Comparison of ENCODE assay signal across 1 cellular context in genomic region chr4:4541661-4542570, GRCh38.
TF ChIP-seq lines count a peak whose summit lies in the region.

Gene STX18, minus strand, starts transcription at chr4:4542048. Its CDS starts 84 bp downstream, at chr4:4541964.

TF ChIP-seq in HepG2, 621 proteins besides CTCF, POLR2A, EP300 and RAD21 (continued from another document and continues in another):
- peak; percentile 96 for TF ChIP-seq CSRNP1 (CRISPR knock-in tag; IDR thresholded peaks at IDR 0.05)
- TF ChIP-seq CSRNP2 (CRISPR knock-in tag; conservative IDR thresholded peaks at IDR 0.05; ENCODE audit: low read depth): no peak
- TF ChIP-seq HOMEZ (CRISPR knock-in tag; IDR thresholded peaks at IDR 0.05; ENCODE audit: low read depth): peak; percentile 38; the same call in 1 of the 2 replicates
- TF ChIP-seq MED13 (CRISPR knock-in tag; IDR thresholded peaks at IDR 0.05): peak; percentile 60; the same call in 1 of the 2 replicates
- peak; percentile 82 for TF ChIP-seq KLF12 (CRISPR knock-in tag; IDR thresholded peaks at IDR 0.05; ENCODE audit: borderline replicate concordance)
- TF ChIP-seq HDAC2 (CRISPR knock-in tag; IDR thresholded peaks at IDR 0.05): peak; percentile 98
- TF ChIP-seq ZNF17 (CRISPR knock-in tag; IDR thresholded peaks at IDR 0.05): no peak
- peak; percentile 93 for TF ChIP-seq MXD3 (CRISPR knock-in tag; IDR thresholded peaks at IDR 0.05)
- peak; percentile 91; the same call in 1 of the 2 replicates for TF ChIP-seq ZNF224 (CRISPR knock-in tag; IDR thresholded peaks at IDR 0.05)
- no peak for TF ChIP-seq TEAD2 (CRISPR knock-in tag; IDR thresholded peaks at IDR 0.05)
- peak; percentile 70 to 87 for TF ChIP-seq NR2F1 (CRISPR knock-in tag; IDR thresholded peaks at IDR 0.05)
- TF ChIP-seq IRF9 (CRISPR knock-in tag; IDR thresholded peaks at IDR 0.05; ENCODE audit: borderline replicate concordance): peak; percentile 98
- TF ChIP-seq ZNF792 (CRISPR knock-in tag; IDR thresholded peaks at IDR 0.05): peak; percentile 96
- TF ChIP-seq ELF3 (CRISPR knock-in tag; IDR thresholded peaks at IDR 0.05): peak; percentile 98
- TF ChIP-seq SIX1 (CRISPR knock-in tag; IDR thresholded peaks at IDR 0.05; ENCODE audit: borderline replicate concordance): peak; percentile 25; the same call in 1 of the 2 replicates
- TF ChIP-seq SRF (IDR thresholded peaks at IDR 0.05; ENCODE audit: low read depth, low read length): peak; percentile 82
- TF ChIP-seq ZNF143 (CRISPR knock-in tag; IDR thresholded peaks at IDR 0.05): peak; percentile 60; the same call in 1 of the 2 replicates
- peak; percentile 43; the same call in 1 of the 2 replicates for TF ChIP-seq KDM6A (CRISPR knock-in tag; IDR thresholded peaks at IDR 0.05; ENCODE audit: low read depth)
- peak; percentile 92 for TF ChIP-seq KLF11 (CRISPR knock-in tag; IDR thresholded peaks at IDR 0.05)
- TF ChIP-seq ZNF710 (CRISPR knock-in tag; IDR thresholded peaks at IDR 0.05; ENCODE audit: borderline replicate concordance): peak; percentile 93; the same call in 1 of the 2 replicates
- TF ChIP-seq ZNF136 (CRISPR knock-in tag; IDR thresholded peaks at IDR 0.05; ENCODE audit: low read depth): peak; percentile 88; the same call in 1 of the 2 replicates
- peak; percentile 91 for TF ChIP-seq CREB1 (IDR thresholded peaks at IDR 0.05)
- peak; percentile 97 for TF ChIP-seq CREB1 (CRISPR knock-in tag; IDR thresholded peaks at IDR 0.05)
- peak; percentile 98 for TF ChIP-seq TOE1 (CRISPR knock-in tag; IDR thresholded peaks at IDR 0.05)
- no peak for TF ChIP-seq TBX3 (IDR thresholded peaks at IDR 0.05; ENCODE audit: borderline replicate concordance)
- peak; percentile 94; the same call in 1 of the 2 replicates for TF ChIP-seq RELA (CRISPR knock-in tag; IDR thresholded peaks at IDR 0.05)
- TF ChIP-seq FIP1L1 (IDR thresholded peaks at IDR 0.05; ENCODE audit: borderline replicate concordance, insufficient read depth, low read depth, low read length): peak; percentile 93; the same call in 1 of the 2 replicates
- peak; percentile 93 for TF ChIP-seq MXD4 (CRISPR knock-in tag; IDR thresholded peaks at IDR 0.05)
- peak; percentile 88 for TF ChIP-seq YY1 (IDR thresholded peaks at IDR 0.05; ENCODE audit: insufficient read depth, insufficient replicate concordance, low read depth, low read length)
- peak; percentile 63; the same call in 1 of the 2 replicates for TF ChIP-seq MYNN (CRISPR knock-in tag; IDR thresholded peaks at IDR 0.05; ENCODE audit: low read depth)
- TF ChIP-seq ATRX (CRISPR knock-in tag; IDR thresholded peaks at IDR 0.05; ENCODE audit: borderline replicate concordance): no peak
- no peak for TF ChIP-seq ATF6 (CRISPR knock-in tag; conservative IDR thresholded peaks at IDR 0.05)
- 0 out of 2 replicates have a peak, but pooled peaks have one; percentile 9 for TF ChIP-seq ZNF597 (CRISPR knock-in tag; IDR thresholded peaks at IDR 0.05)
- TF ChIP-seq ZNF772 (CRISPR knock-in tag; IDR thresholded peaks at IDR 0.05): peak; percentile 95; the same call in 1 of the 2 replicates
- peak; percentile 90; the same call in 1 of the 2 replicates for TF ChIP-seq MTERF4 (CRISPR knock-in tag; IDR thresholded peaks at IDR 0.05)
- TF ChIP-seq MAFF (IDR thresholded peaks at IDR 0.05; ENCODE audit: low read depth, low read length): no peak
- TF ChIP-seq SNAPC2 (CRISPR knock-in tag; IDR thresholded peaks at IDR 0.05): peak; percentile 84
- TF ChIP-seq ZNF34 (CRISPR knock-in tag; IDR thresholded peaks at IDR 0.05; ENCODE audit: borderline replicate concordance): peak; percentile 78; the same call in 1 of the 2 replicates
- TF ChIP-seq ZNF343 (CRISPR knock-in tag; IDR thresholded peaks at IDR 0.05): peak; percentile 89
- TF ChIP-seq ZBTB43 (CRISPR knock-in tag; conservative IDR thresholded peaks at IDR 0.05): peak; percentile 79
- no peak for TF ChIP-seq TCF7 (IDR thresholded peaks at IDR 0.05; ENCODE audit: low read depth)
- peak; percentile 93 for TF ChIP-seq FOXO1 (CRISPR knock-in tag; IDR thresholded peaks at IDR 0.05)
- peak; percentile 67; the same call in 1 of the 2 replicates for TF ChIP-seq ZNF562 (CRISPR knock-in tag; IDR thresholded peaks at IDR 0.05; ENCODE audit: borderline replicate concordance)
- TF ChIP-seq ZNF382 (CRISPR knock-in tag; IDR thresholded peaks at IDR 0.05; ENCODE audit: borderline replicate concordance): no peak
- no peak for TF ChIP-seq FOXP1 (IDR thresholded peaks at IDR 0.05)
- TF ChIP-seq FOXP1 (CRISPR knock-in tag; IDR thresholded peaks at IDR 0.05): peak; percentile 62
- no peak for TF ChIP-seq RBM22 (optimal IDR thresholded peaks at IDR 0.05; ENCODE audit: low read length)
- TF ChIP-seq ZNF234 (CRISPR knock-in tag; conservative IDR thresholded peaks at IDR 0.05): peak; percentile 73
- TF ChIP-seq LCORL (IDR thresholded peaks at IDR 0.05): peak; percentile 17; the same call in 1 of the 2 replicates
- TF ChIP-seq LCORL (CRISPR knock-in tag; IDR thresholded peaks at IDR 0.05): peak; percentile 91
- no peak for TF ChIP-seq SCMH1 (CRISPR knock-in tag; IDR thresholded peaks at IDR 0.05; ENCODE audit: borderline replicate concordance)
- TF ChIP-seq NR2F6 (IDR thresholded peaks at IDR 0.05): peak; percentile 88
- peak; percentile 93 for TF ChIP-seq NR2F6 (CRISPR knock-in tag; IDR thresholded peaks at IDR 0.05)
- TF ChIP-seq GABPB1 (CRISPR knock-in tag; IDR thresholded peaks at IDR 0.05): peak; percentile 99
- no peak; the same call in 1 of the 2 replicates for TF ChIP-seq ZSCAN20 (CRISPR knock-in tag; IDR thresholded peaks at IDR 0.05; ENCODE audit: borderline replicate concordance)
- TF ChIP-seq HMGXB4 (CRISPR knock-in tag; IDR thresholded peaks at IDR 0.05; ENCODE audit: borderline replicate concordance in 1 of 2, low read depth in 1 of 2): peak; percentile 96 to 98
